In genomic region chr1:83263808-83264207, GRCh38 we compare ENCODE assay signal across 8 cellular contexts.
DNase-seq lines count a peak whose midpoint lies in the region; ATAC-seq and TF ChIP-seq lines count a peak whose summit lies in the region.
"Not testable (repeated sequence)": the region's sequence is repeated elsewhere in the genome, so short reads cannot be mapped to it uniquely, and the experiment has no call there.

No MANE protein-coding gene starts in this region.

- POLR2A ChIA-PET in WTC11 (lab: Charles Lee): not testable (repeated sequence)

- H3K9me3 ChIP-seq in ES-I3 (ENCODE audit: control insufficient read depth, insufficient read depth, low read length); HUES6 (ENCODE audit: control insufficient read depth, insufficient read depth, low read depth, low read length); NT2/D1 (ENCODE audit: insufficient read depth, low read length); endodermal cell (ENCODE audit: control insufficient read depth, low read length); iPS-15b (ENCODE audit: control insufficient read depth, insufficient read depth, low read length): not testable (repeated sequence)

- CTCF ChIA-PET in WTC11 (lab: Charles Lee): not testable (repeated sequence)

- ATAC-seq in WTC11: not testable (repeated sequence)

- H3K9me3 Mint-ChIP-seq in WTC11; progenitor cell of endocrine pancreas (ENCODE audit: low read depth): not testable (repeated sequence)
- H3K9me3 Mint-ChIP-seq in endodermal cell (peaks cover 14% of the 10 kb centered on the region), nephron progenitor cell (peaks cover 28% of the 10 kb centered on the region)

- peaks cover 31% of the 10 kb centered on the region for H3K4me1 Mint-ChIP-seq in WTC11
- not testable (repeated sequence) for H3K4me1 Mint-ChIP-seq in endodermal cell; nephron progenitor cell; progenitor cell of endocrine pancreas (ENCODE audit: low read depth)

- H3K27me3 ChIP-seq in HUES6 (ENCODE audit: control insufficient read depth, insufficient read depth, low read length); NT2/D1 (ENCODE audit: insufficient read depth, insufficient read length); endodermal cell (ENCODE audit: control insufficient read depth, insufficient read depth, low read length, poor library complexity, severe bottlenecking); iPS-15b (ENCODE audit: control insufficient read depth, insufficient read depth, low read length): not testable (repeated sequence)

- peak overlapping the region; percentile 69 for H3K4me3 ChIP-seq in HUES6 (ENCODE audit: low read depth, low read length)
- peak overlapping the region; percentile 18 for H3K4me3 ChIP-seq in NT2/D1 (ENCODE audit: insufficient read length, low read depth)
- H3K4me3 ChIP-seq in endodermal cell (ENCODE audit: low read length): not testable (repeated sequence)
- H3K4me3 ChIP-seq in iPS-15b (ENCODE audit: low read depth, low read length): peak overlapping the region; percentile 13

- not testable (repeated sequence) for DNase-seq in NT2/D1 (ENCODE audit: low read depth, low spot score); nephron progenitor cell; progenitor cell of endocrine pancreas (ENCODE audit: low spot score, unreplicated experiment)
- peak; percentile 76 for DNase-seq in WTC11 (ENCODE audit: low spot score)
- DNase-seq in endodermal cell: peak; percentile 54

- H3K27me3 Mint-ChIP-seq in WTC11 (ENCODE audit: low read depth); endodermal cell (ENCODE audit: insufficient read depth); nephron progenitor cell (ENCODE audit: low read depth, poor library complexity); progenitor cell of endocrine pancreas: not testable (repeated sequence)

- not testable (repeated sequence) for H3K36me3 ChIP-seq in ES-I3 (ENCODE audit: insufficient read depth, low read length); HUES6 (ENCODE audit: control insufficient read depth, insufficient read depth, low read length); NT2/D1 (ENCODE audit: insufficient read depth, insufficient read length, low read length); endodermal cell (ENCODE audit: control insufficient read depth, insufficient read depth, low read length); iPS-15b (ENCODE audit: control insufficient read depth, insufficient read depth, low read length)

- not testable (repeated sequence) for TF ChIP-seq CTCF in WTC11 (IDR thresholded peaks at IDR 0.05); endodermal cell (conservative IDR thresholded peaks at IDR 0.05); nephron progenitor cell (IDR thresholded peaks at IDR 0.05); progenitor cell of endocrine pancreas (IDR thresholded peaks at IDR 0.05; ENCODE audit: unreplicated experiment)

- not testable (repeated sequence) for H3K27ac ChIP-seq in HUES6 (ENCODE audit: low read depth, low read length); endodermal cell (ENCODE audit: low read depth, low read length)

- WGBS in endodermal cell (ENCODE audit: insufficient coverage in 1 of 2, insufficient read length in 1 of 2), 2 experiments: 90 to 95% methylated on average over 4 to 14 of the region's 14 CpGs

- H3K27ac Mint-ChIP-seq in WTC11: peak overlapping the region; percentile 91
- H3K27ac Mint-ChIP-seq in endodermal cell: peak overlapping the region; percentile 90
- not testable (repeated sequence) for H3K27ac Mint-ChIP-seq in nephron progenitor cell, progenitor cell of endocrine pancreas

- not testable (repeated sequence) for H3K36me3 Mint-ChIP-seq in WTC11; endodermal cell (ENCODE audit: low read depth); nephron progenitor cell (ENCODE audit: low read depth); progenitor cell of endocrine pancreas (ENCODE audit: insufficient read depth)

- H3K4me3 Mint-ChIP-seq in WTC11: peak overlapping the region; percentile 84
- peak overlapping the region; percentile 64 for H3K4me3 Mint-ChIP-seq in endodermal cell
- peak overlapping the region; percentile 67 for H3K4me3 Mint-ChIP-seq in nephron progenitor cell
- peak overlapping the region; percentile 62 for H3K4me3 Mint-ChIP-seq in progenitor cell of endocrine pancreas (ENCODE audit: low read depth)

- not testable (repeated sequence) for H3K4me1 ChIP-seq in ES-I3 (ENCODE audit: insufficient read depth, low read length); HUES6 (ENCODE audit: control insufficient read depth, insufficient read depth, low read length); NT2/D1 (ENCODE audit: insufficient read depth, insufficient read length); endodermal cell (ENCODE audit: control insufficient read depth, insufficient read depth, low read length); iPS-15b (ENCODE audit: control insufficient read depth, insufficient read depth, low read length)

- H3K9ac ChIP-seq in ES-I3 (ENCODE audit: low read depth, low read length): peak overlapping the region; percentile 54
- peak overlapping the region; percentile 77 for H3K9ac ChIP-seq in HUES6 (ENCODE audit: low read length)
- not testable (repeated sequence) for H3K9ac ChIP-seq in NT2/D1 (ENCODE audit: insufficient read length, low read depth); endodermal cell (ENCODE audit: extremely low read depth, low read length, poor library complexity, severe bottlenecking); iPS-15b (ENCODE audit: low read depth, low read length)

TF ChIP-seq in WTC11, 78 proteins besides CTCF, POLR2A, EP300 and RAD21:
- TF ChIP-seq FOXP1 (CRISPR knock-in tag; IDR thresholded peaks at IDR 0.05; ENCODE audit: borderline replicate concordance) (peak; percentile 73; the same call in 1 of the 2 replicates), USF1 (CRISPR knock-in tag; IDR thresholded peaks at IDR 0.05) (0 out of 2 replicates have a peak, but pooled peaks have one; percentile 40), FOXK1 (CRISPR knock-in tag; IDR thresholded peaks at IDR 0.05) (peak; percentile 65; the same call in 1 of the 2 replicates), KAT7 (CRISPR knock-in tag; IDR thresholded peaks at IDR 0.05; ENCODE audit: borderline replicate concordance) (0 out of 2 replicates have a peak, but pooled peaks have one; percentile 59), ZNF281 (CRISPR knock-in tag; IDR thresholded peaks at IDR 0.05) (peak; percentile 92), MAX (CRISPR knock-in tag; IDR thresholded peaks at IDR 0.05) (peak; percentile 54; the same call in 1 of the 2 replicates)
TF ChIP-seq in WTC11: peak in this region for 6; not testable (repeated sequence) for 72.
